Comparison of ENCODE assay signal across 9 cellular contexts in genomic region chr9:34809504-34810186, GRCh38.
DNase-seq lines count a peak whose midpoint lies in the region; ATAC-seq and TF ChIP-seq lines count a peak whose summit lies in the region.
"Had no signal": no experiment of that assay in that cellular context is flagged by ENCODE, and none has a peak within 500 bp of the region (broad histone marks: within the 10 kb centered on the region; RNA-seq: fewer than 3 reads in every experiment).

No MANE protein-coding gene starts in this region.

- ATAC-seq in left cardiac atrium (peak in 1 of 2 donors; percentile 53), GM21576 (IDR thresholded peaks at IDR 0.05; ENCODE audit: unreplicated experiment) (no peak), GM21447 (IDR thresholded peaks at IDR 0.05; ENCODE audit: unreplicated experiment) (no peak)
- ATAC-seq in activated T-cell treated with anti-CD3 and anti-CD28 coated beads, Interleukin-2, amount 50 U/mL, for 72 hours (replicated peaks in 1 of 2), result no peak

- H3K36me3 Mint-ChIP-seq in progenitor cell of endocrine pancreas (ENCODE audit: insufficient read depth), result no peaks in the 10 kb centered on the region
- H3K36me3 Mint-ChIP-seq in activated T-cell treated with anti-CD3 and anti-CD28 coated beads, Interleukin-2, amount 50 U/mL, for 72 hours (ENCODE audit: insufficient read depth in 2 of 2), result peaks cover 0 to 7% of the 10 kb centered on the region in 2 donors

- peaks cover 24% of the 10 kb centered on the region for H3K27me3 ChIP-seq in adipocyte (replicated peaks; ENCODE audit: control insufficient read depth, insufficient read depth, low read length)

- peaks cover 7% of the 10 kb centered on the region for H3K4me1 ChIP-seq in adipocyte (ENCODE audit: control insufficient read depth, insufficient read depth, low read length)

- H3K4me1 Mint-ChIP-seq in progenitor cell of endocrine pancreas (ENCODE audit: low read depth), result no peaks in the 10 kb centered on the region
- no peaks in the 10 kb centered on the region for H3K4me1 Mint-ChIP-seq in activated T-cell treated with anti-CD3 and anti-CD28 coated beads, Interleukin-2, amount 50 U/mL, for 72 hours (ENCODE audit: low read depth)

- H3K9me3 Mint-ChIP-seq in progenitor cell of endocrine pancreas (ENCODE audit: low read depth), result peaks cover 11% of the 10 kb centered on the region
- H3K9me3 Mint-ChIP-seq in activated T-cell treated with anti-CD3 and anti-CD28 coated beads, Interleukin-2, amount 50 U/mL, for 72 hours, result peaks cover 5 to 8% of the 10 kb centered on the region in 2 donors

- no peak overlapping the region for H3K9ac ChIP-seq in adipocyte (ENCODE audit: low read length)

- intact Hi-C loops in left cardiac atrium (cut with DNase I), result no loop called here

- peaks cover 35% of the 10 kb centered on the region for H3K9me3 ChIP-seq in adipocyte (ENCODE audit: control insufficient read depth, low read length)

- DNase-seq in GM03348 (ENCODE audit: low spot score), result peak; percentile 35
- DNase-seq in adipocyte (ENCODE audit: low read depth), result peak; percentile 12
- peak; percentile 23 for DNase-seq in left cardiac atrium
- DNase-seq in progenitor cell of endocrine pancreas (ENCODE audit: low spot score, unreplicated experiment), result peak; percentile 23
- no peak for DNase-seq in NCI-H2107 (lab: John Stamatoyannopoulos, UW)
- DNase-seq in activated T-cell treated with anti-CD3 and anti-CD28 coated beads, Interleukin-2, amount 50 U/mL, for 72 hours, result no peak
- DNase-seq: amniotic stem cell had no signal

- peak; percentile 64 for TF ChIP-seq CTCF in progenitor cell of endocrine pancreas (IDR thresholded peaks at IDR 0.05; ENCODE audit: unreplicated experiment)

- no peak overlapping the region for H3K27ac Mint-ChIP-seq in progenitor cell of endocrine pancreas
- H3K27ac Mint-ChIP-seq in activated T-cell treated with anti-CD3 and anti-CD28 coated beads, Interleukin-2, amount 50 U/mL, for 72 hours, result no peak overlapping the region

- H3K36me3 ChIP-seq in adipocyte (ENCODE audit: control insufficient read depth, insufficient read depth, low read length, severe bottlenecking), result no peaks in the 10 kb centered on the region

- H3K4me3 ChIP-seq in adipocyte (ENCODE audit: low read length), result peak overlapping the region; percentile 29

- peaks cover 73% of the 10 kb centered on the region for H3K27me3 Mint-ChIP-seq in progenitor cell of endocrine pancreas
- peaks cover 74% of the 10 kb centered on the region for H3K27me3 Mint-ChIP-seq in activated T-cell treated with anti-CD3 and anti-CD28 coated beads, Interleukin-2, amount 50 U/mL, for 72 hours (ENCODE audit: low read depth)

- H3K4me3 Mint-ChIP-seq in progenitor cell of endocrine pancreas (ENCODE audit: low read depth), result peak overlapping the region; percentile 63
- no peak overlapping the region for H3K4me3 Mint-ChIP-seq in activated T-cell treated with anti-CD3 and anti-CD28 coated beads, Interleukin-2, amount 50 U/mL, for 72 hours

Comparison
In these comparisons a context has a peak if more than half of its experiments do, and no peak if none do; other contexts are left out.
1. DNase-seq: peak in GM03348 (single experiment), adipocyte (single experiment), left cardiac atrium (single experiment) and progenitor cell of endocrine pancreas (single experiment); none in NCI-H2107 (single experiment) and activated T-cell treated with anti-CD3 and anti-CD28 coated beads, Interleukin-2, amount 50 U/mL, for 72 hours (0 of 2).